20 cellular contexts compared by ENCODE assay signal in the genomic region with DNA sequence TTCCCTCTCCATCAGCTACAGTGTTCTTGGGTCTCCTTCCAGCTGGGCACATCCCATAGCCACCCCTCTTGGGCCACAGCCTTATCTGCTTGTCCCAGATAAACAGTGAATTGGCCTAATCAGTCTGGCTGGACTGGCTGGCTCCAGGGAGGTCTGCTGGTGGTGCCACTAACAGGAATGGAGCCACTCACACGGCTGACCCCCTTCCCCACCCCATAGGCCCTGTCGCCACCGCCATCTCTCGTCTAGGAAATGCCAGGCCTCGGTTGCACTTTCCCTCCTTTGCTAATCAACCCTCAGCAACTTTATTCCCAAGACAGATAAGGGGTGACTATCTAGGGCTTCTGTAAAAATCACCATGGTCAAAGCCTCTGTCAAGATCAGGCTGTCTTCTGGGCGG. TPM values are rescaled to one million over a fixed set of nuclear protein-coding genes. Genes with fewer than 3 reads are reported as not detected.
DNase-seq lines count a peak whose midpoint lies in the region; ATAC-seq, FAIRE-seq and TF ChIP-seq lines count a peak whose summit lies in the region.
"Had no signal": no experiment of that assay in that cellular context is flagged by ENCODE, and none has a peak within 500 bp of the region (broad histone marks: within the 10 kb centered on the region; RNA-seq: fewer than 3 reads in every experiment).

No MANE protein-coding gene starts in this region.

- H3K27ac Mint-ChIP-seq in CD8-positive, alpha-beta memory T cell, result no peak overlapping the region
- H3K27ac Mint-ChIP-seq: CD4-positive, alpha-beta T cell had no signal

- no peak overlapping the region for H4K8ac ChIP-seq in neuronal stem cell (ENCODE audit: low read depth, low read length)

- H3K23ac ChIP-seq in neuronal stem cell (ENCODE audit: low read depth, low read length, poor library complexity), result no peak overlapping the region

- no peak overlapping the region for H2BK15ac ChIP-seq in neuronal stem cell (ENCODE audit: low read length)

- no peak overlapping the region for H2AFZ ChIP-seq in neuronal stem cell (ENCODE audit: low read length)

- H3K14ac ChIP-seq in neuronal stem cell (ENCODE audit: low read length), result no peak overlapping the region

- peaks cover 6% of the 10 kb centered on the region for H3K4me1 ChIP-seq in CD8-positive, alpha-beta memory T cell (ENCODE audit: insufficient read depth, low read length)
- H3K4me1 ChIP-seq in psoas muscle, result peaks cover 86% of the 10 kb centered on the region
- H3K4me1 ChIP-seq in neuronal stem cell (ENCODE audit: control insufficient read depth in 2 of 2, insufficient read depth in 1 of 2, low read depth in 1 of 2, low read length in 2 of 2), result no peaks in the 10 kb centered on the region
- H3K4me1 ChIP-seq: SJSA1 had no signal

- no peak overlapping the region for H2AK5ac ChIP-seq in neuronal stem cell (ENCODE audit: low read depth, low read length)

- no peak overlapping the region for H2BK120ac ChIP-seq in neuronal stem cell (ENCODE audit: low read depth, low read length)

- H3K4me2 ChIP-seq in neuronal stem cell (ENCODE audit: insufficient read depth, low read length, poor library complexity, severe bottlenecking), result no peak overlapping the region

- no peak overlapping the region for H4K91ac ChIP-seq in neuronal stem cell (ENCODE audit: low read depth, low read length, poor library complexity)

- whole genome bisulfite sequencing in psoas muscle, 3 donors, result 87 to 96% (median 89%) methylated on average over 6 of the region's 6 CpGs
- WGBS in neuronal stem cell (ENCODE audit: extremely low coverage in 2 of 2, insufficient read length in 2 of 2, insufficient replicate concordance in 1 of 2), 2 donors, result no CpG with 5 or more reads among the region's 6 CpGs

- H3K9me3 ChIP-seq in CD8-positive, alpha-beta memory T cell (ENCODE audit: low read length), result no peaks in the 10 kb centered on the region
- no peaks in the 10 kb centered on the region for H3K9me3 ChIP-seq in psoas muscle
- H3K9me3 ChIP-seq in neuronal stem cell (replicated peaks in 1 of 2; ENCODE audit: control insufficient read depth in 2 of 2, insufficient read depth in 1 of 2, low read depth in 1 of 2, low read length in 2 of 2), result peaks cover 0 to 5% of the 10 kb centered on the region in 2 donors
- H3K9me3 ChIP-seq: SJSA1 had no signal

- peaks cover 0 to 5% (median 0%) of the 10 kb centered on the region in 3 donors for H3K4me1 Mint-ChIP-seq in CD8-positive, alpha-beta memory T cell

- H3K4ac ChIP-seq in neuronal stem cell (ENCODE audit: low read length), result no peak overlapping the region

- TF ChIP-seq CTCF in bronchial epithelial cell (IDR thresholded peaks at IDR 0.05; ENCODE audit: insufficient read depth, low read length, severe bottlenecking) (no peak), psoas muscle (IDR thresholded peaks at IDR 0.05) (no peak)

- POLR2A ChIA-PET in CD8-positive, alpha-beta memory T cell (lab: Charles Lee), result no interaction called here

- peak overlapping the region; percentile 43 for H3K27ac ChIP-seq in CD8-positive, alpha-beta memory T cell (ENCODE audit: low read depth, low read length)
- peak overlapping the region; percentile 90 for H3K27ac ChIP-seq in psoas muscle
- H3K27ac ChIP-seq in neuronal stem cell (replicated peaks; ENCODE audit: low read length), result no peak overlapping the region
- H3K27ac ChIP-seq: RWPE1, SJSA1 had no signal

- FAIRE-seq in bronchial epithelial cell (lab: Jason Lieb, UNC), result peak; percentile 81
- FAIRE-seq: D721Med, GM19239 had no signal

- ATAC-seq in psoas muscle (no peak), HG03565 (IDR thresholded peaks at IDR 0.05; ENCODE audit: unreplicated experiment) (no peak)
- ATAC-seq: PC-3 had no signal

- CTCF ChIA-PET in CD8-positive, alpha-beta memory T cell (lab: Charles Lee), result no interaction called here

- no peak overlapping the region for H2BK5ac ChIP-seq in neuronal stem cell (ENCODE audit: low read length)

- H3K79me1 ChIP-seq in neuronal stem cell (ENCODE audit: low read depth, low read length), result no peaks in the 10 kb centered on the region

- peaks cover 0 to 3% (median 0%) of the 10 kb centered on the region in 5 donors for H3K9me3 Mint-ChIP-seq in CD8-positive, alpha-beta memory T cell
- H3K9me3 Mint-ChIP-seq: CD4-positive, alpha-beta T cell had no signal

- no peaks in the 10 kb centered on the region for H3K27me3 ChIP-seq in CD8-positive, alpha-beta memory T cell (ENCODE audit: insufficient read depth, low read length, poor library complexity, severe bottlenecking)
- H3K27me3 ChIP-seq in bronchial epithelial cell (ENCODE audit: control insufficient read depth, insufficient read depth, low read length) (no peaks in the 10 kb centered on the region), psoas muscle (ENCODE audit: insufficient read depth in 3 of 3, low read length in 2 of 3) (no peaks in the 10 kb centered on the region), neuronal stem cell (ENCODE audit: control insufficient read depth in 3 of 3, insufficient read depth in 3 of 3, low read depth in 1 of 3, low read length in 3 of 3) (no peaks in the 10 kb centered on the region)
- H3K27me3 ChIP-seq: SJSA1 had no signal

- no peak overlapping the region for H3K4me3 Mint-ChIP-seq in CD8-positive, alpha-beta memory T cell
- H3K4me3 Mint-ChIP-seq: CD4-positive, alpha-beta T cell had no signal

- H3K9ac ChIP-seq in neuronal stem cell (ENCODE audit: low read depth, low read length, poor library complexity), result no peak overlapping the region

- intact Hi-C loops in psoas muscle (cut with DNase I), result loop anchor here (5.0 to 10.0 kb wide), 3 partner anchors 76 to 632 kb away; no protein-coding TSS in a partner anchor

- no peak overlapping the region for H3K4me3 ChIP-seq in CD8-positive, alpha-beta memory T cell (ENCODE audit: low read length)
- no peak overlapping the region for H3K4me3 ChIP-seq in bronchial epithelial cell (ENCODE audit: low read depth, low read length)
- H3K4me3 ChIP-seq in psoas muscle, result no peak overlapping the region
- H3K4me3 ChIP-seq in neuronal stem cell (ENCODE audit: low read length in 2 of 2), result no peak overlapping the region
- H3K4me3 ChIP-seq: SJSA1 had no signal

- no peak overlapping the region for H2BK12ac ChIP-seq in neuronal stem cell (ENCODE audit: low read length)

- H3K36me3 ChIP-seq in CD8-positive, alpha-beta memory T cell (ENCODE audit: insufficient read depth, low read length), result no peaks in the 10 kb centered on the region
- H3K36me3 ChIP-seq in bronchial epithelial cell (ENCODE audit: control insufficient read depth, insufficient read depth, low read length), result no peaks in the 10 kb centered on the region
- H3K36me3 ChIP-seq in psoas muscle (ENCODE audit: insufficient read depth in 1 of 2, low read depth in 1 of 2), result no peaks in the 10 kb centered on the region
- H3K36me3 ChIP-seq in neuronal stem cell (replicated peaks in 1 of 2; ENCODE audit: control insufficient read depth in 2 of 2, insufficient read depth in 2 of 2, low read length in 2 of 2), result no peaks in the 10 kb centered on the region
- H3K36me3 ChIP-seq: SJSA1 had no signal

- no peaks in the 10 kb centered on the region for H3K36me3 Mint-ChIP-seq in CD8-positive, alpha-beta memory T cell

- DNase-seq in CD8-positive, alpha-beta memory T cell, result no peak
- DNase-seq in HUDEP-2 (lab: John Stamatoyannopoulos, UW; ENCODE audit: unreplicated experiment in 76 of 76) (peak in 64 of 76 experiments; percentile 1 to 70 (median 31)), bronchial epithelial cell (ENCODE audit: low read depth) (no peak), psoas muscle (no peak), NAMALWA (ENCODE audit: low spot score) (no peak), neuronal stem cell (ENCODE audit: low spot score) (no peak)
- DNase-seq: CD4-positive, alpha-beta T cell; DMS79; H7; KBM-7; NCI-H1436; NCI-H2029 treated with DMSO at 0.1 percent for 48 hours; NCI-H748 treated with DMSO at 0.1 percent for 48 hours; PC-3 had no signal

- H3K27me3 Mint-ChIP-seq in CD8-positive, alpha-beta memory T cell, result peaks cover 4 to 9% of the 10 kb centered on the region in 2 donors

- H3K18ac ChIP-seq in neuronal stem cell (ENCODE audit: low read length), result no peak overlapping the region

RNA-seq across cellular contexts. Expression of gene TNP1, which starts 23.0 kb away (rescaled TPM):
- total RNA-seq in CD8-positive, alpha-beta memory T cell, result not detected
- polyA plus RNA-seq in CD8-positive, alpha-beta memory T cell, result not detected
- not detected in 2 replicates for total RNA-seq in bronchial epithelial cell
- total RNA-seq in psoas muscle, result not detected
- polyA plus RNA-seq in psoas muscle, result not detected
- polyA plus RNA-seq in neuronal stem cell (2013, experiment 1 of 2), result 0.15 TPM
- not detected for polyA plus RNA-seq in neuronal stem cell (2013, experiment 2 of 2)
- total RNA-seq: CD4-positive, alpha-beta T cell; H7; NCI-H460; PC-3; SJSA1 had no signal

Comparison
In these comparisons a context has a peak if more than half of its experiments do, and no peak if none do; other contexts are left out.
1. DNase-seq: peak in HUDEP-2 (64 of 76); none in CD8-positive, alpha-beta memory T cell (0 of 5), bronchial epithelial cell (single experiment), psoas muscle (0 of 2), NAMALWA (single experiment) and neuronal stem cell (single experiment).